ENCODE assay signal across 1 cellular context in the genomic region with DNA sequence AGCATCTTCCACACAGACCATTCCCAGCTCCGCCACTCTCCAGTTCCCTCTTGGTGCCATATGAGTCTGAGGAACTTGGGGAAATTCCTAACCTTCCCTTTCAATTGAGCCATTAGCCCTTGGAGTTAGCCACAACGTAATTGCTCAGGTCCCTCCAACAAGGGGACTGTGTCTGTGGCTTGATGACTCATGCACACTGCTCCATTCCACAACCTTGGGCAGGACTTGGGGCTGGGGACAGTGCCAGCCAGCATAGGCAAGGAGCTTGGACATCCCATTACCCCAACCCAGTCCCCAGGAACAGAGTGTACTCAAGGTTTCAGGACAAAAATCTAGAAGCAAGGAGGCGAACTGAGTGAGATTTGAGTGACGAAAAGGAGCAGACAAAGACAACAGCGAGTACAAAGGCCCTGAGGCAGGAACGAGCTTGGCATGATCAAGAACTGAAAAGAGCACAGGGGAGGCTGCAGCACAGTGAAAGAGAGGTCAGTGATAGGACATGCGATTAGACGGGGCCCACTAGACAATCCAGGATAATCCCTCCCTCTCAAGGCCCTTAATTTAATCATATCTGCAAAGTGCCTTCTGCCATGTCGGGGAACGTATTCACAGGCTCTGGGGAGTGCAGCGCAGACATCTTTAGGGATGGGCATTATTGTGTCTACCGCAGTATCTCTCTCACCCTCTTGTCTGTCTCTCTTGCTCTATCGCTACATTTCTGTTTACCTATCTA.
TF ChIP-seq lines count a peak whose summit lies in the region.

No MANE protein-coding gene starts in this region.

TF ChIP-seq in K562, 482 proteins besides CTCF, POLR2A, EP300 and RAD21 (continued from another document):
- TF ChIP-seq, protein P1, sequence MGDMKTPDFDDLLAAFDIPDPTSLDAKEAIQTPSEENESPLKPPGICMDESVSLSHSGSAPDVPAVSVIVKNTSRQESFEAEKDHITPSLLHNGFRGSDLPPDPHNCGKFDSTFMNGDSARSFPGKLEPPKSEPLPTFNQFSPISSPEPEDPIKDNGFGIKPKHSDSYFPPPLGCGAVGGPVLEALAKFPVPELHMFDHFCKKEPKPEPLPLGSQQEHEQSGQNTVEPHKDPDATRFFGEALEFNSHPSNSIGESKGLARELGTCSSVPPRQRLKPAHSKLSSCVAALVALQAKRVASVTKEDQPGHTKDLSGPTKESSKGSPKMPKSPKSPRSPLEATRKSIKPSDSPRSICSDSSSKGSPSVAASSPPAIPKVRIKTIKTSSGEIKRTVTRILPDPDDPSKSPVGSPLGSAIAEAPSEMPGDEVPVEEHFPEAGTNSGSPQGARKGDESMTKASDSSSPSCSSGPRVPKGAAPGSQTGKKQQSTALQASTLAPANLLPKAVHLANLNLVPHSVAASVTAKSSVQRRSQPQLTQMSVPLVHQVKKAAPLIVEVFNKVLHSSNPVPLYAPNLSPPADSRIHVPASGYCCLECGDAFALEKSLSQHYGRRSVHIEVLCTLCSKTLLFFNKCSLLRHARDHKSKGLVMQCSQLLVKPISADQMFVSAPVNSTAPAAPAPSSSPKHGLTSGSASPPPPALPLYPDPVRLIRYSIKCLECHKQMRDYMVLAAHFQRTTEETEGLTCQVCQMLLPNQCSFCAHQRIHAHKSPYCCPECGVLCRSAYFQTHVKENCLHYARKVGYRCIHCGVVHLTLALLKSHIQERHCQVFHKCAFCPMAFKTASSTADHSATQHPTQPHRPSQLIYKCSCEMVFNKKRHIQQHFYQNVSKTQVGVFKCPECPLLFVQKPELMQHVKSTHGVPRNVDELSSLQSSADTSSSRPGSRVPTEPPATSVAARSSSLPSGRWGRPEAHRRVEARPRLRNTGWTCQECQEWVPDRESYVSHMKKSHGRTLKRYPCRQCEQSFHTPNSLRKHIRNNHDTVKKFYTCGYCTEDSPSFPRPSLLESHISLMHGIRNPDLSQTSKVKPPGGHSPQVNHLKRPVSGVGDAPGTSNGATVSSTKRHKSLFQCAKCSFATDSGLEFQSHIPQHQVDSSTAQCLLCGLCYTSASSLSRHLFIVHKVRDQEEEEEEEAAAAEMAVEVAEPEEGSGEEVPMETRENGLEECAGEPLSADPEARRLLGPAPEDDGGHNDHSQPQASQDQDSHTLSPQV (IDR thresholded peaks at IDR 0.05) = no peak
- TF ChIP-seq, protein P2, sequence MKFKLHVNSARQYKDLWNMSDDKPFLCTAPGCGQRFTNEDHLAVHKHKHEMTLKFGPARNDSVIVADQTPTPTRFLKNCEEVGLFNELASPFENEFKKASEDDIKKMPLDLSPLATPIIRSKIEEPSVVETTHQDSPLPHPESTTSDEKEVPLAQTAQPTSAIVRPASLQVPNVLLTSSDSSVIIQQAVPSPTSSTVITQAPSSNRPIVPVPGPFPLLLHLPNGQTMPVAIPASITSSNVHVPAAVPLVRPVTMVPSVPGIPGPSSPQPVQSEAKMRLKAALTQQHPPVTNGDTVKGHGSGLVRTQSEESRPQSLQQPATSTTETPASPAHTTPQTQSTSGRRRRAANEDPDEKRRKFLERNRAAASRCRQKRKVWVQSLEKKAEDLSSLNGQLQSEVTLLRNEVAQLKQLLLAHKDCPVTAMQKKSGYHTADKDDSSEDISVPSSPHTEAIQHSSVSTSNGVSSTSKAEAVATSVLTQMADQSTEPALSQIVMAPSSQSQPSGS (CRISPR knock-in tag; IDR thresholded peaks at IDR 0.05) = no peak
- TF ChIP-seq, protein P3, sequence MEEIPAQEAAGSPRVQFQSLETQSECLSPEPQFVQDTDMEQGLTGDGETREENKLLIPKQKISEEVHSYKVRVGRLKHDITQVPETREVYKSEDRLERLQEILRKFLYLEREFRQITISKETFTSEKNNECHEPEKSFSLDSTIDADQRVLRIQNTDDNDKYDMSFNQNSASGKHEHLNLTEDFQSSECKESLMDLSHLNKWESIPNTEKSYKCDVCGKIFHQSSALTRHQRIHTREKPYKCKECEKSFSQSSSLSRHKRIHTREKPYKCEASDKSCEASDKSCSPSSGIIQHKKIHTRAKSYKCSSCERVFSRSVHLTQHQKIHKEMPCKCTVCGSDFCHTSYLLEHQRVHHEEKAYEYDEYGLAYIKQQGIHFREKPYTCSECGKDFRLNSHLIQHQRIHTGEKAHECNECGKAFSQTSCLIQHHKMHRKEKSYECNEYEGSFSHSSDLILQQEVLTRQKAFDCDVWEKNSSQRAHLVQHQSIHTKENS (CRISPR knock-in tag; IDR thresholded peaks at IDR 0.05) = no peak
- peak; percentile 70; the same call in 1 of the 2 replicates for TF ChIP-seq JUN (IDR thresholded peaks at IDR 0.05; ENCODE audit: borderline replicate concordance, low read depth, low read length)
- TF ChIP-seq JUN (CRISPR knock-in tag; IDR thresholded peaks at IDR 0.05; ENCODE audit: borderline replicate concordance) = no peak
- 0 out of 2 replicates have a peak, but pooled peaks have one; percentile 26 for TF ChIP-seq EHMT2 (IDR thresholded peaks at IDR 0.05)
- no peak for TF ChIP-seq NR3C1 (CRISPR knock-in tag; IDR thresholded peaks at IDR 0.05)
- no peak for TF ChIP-seq ESRRB (CRISPR knock-in tag; IDR thresholded peaks at IDR 0.05; ENCODE audit: borderline replicate concordance)
- 0 out of 2 replicates have a peak, but pooled peaks have one; percentile 19 for TF ChIP-seq DPF2 (IDR thresholded peaks at IDR 0.05)
- TF ChIP-seq, protein P4, sequence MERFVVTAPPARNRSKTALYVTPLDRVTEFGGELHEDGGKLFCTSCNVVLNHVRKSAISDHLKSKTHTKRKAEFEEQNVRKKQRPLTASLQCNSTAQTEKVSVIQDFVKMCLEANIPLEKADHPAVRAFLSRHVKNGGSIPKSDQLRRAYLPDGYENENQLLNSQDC (CRISPR knock-in tag; IDR thresholded peaks at IDR 0.05) = no peak
- no peak for TF ChIP-seq CHCHD3 (CRISPR knock-in tag; IDR thresholded peaks at IDR 0.05)
- TF ChIP-seq, protein P5, sequence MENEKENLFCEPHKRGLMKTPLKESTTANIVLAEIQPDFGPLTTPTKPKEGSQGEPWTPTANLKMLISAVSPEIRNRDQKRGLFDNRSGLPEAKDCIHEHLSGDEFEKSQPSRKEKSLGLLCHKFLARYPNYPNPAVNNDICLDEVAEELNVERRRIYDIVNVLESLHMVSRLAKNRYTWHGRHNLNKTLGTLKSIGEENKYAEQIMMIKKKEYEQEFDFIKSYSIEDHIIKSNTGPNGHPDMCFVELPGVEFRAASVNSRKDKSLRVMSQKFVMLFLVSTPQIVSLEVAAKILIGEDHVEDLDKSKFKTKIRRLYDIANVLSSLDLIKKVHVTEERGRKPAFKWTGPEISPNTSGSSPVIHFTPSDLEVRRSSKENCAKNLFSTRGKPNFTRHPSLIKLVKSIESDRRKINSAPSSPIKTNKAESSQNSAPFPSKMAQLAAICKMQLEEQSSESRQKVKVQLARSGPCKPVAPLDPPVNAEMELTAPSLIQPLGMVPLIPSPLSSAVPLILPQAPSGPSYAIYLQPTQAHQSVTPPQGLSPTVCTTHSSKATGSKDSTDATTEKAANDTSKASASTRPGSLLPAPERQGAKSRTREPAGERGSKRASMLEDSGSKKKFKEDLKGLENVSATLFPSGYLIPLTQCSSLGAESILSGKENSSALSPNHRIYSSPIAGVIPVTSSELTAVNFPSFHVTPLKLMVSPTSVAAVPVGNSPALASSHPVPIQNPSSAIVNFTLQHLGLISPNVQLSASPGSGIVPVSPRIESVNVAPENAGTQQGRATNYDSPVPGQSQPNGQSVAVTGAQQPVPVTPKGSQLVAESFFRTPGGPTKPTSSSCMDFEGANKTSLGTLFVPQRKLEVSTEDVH (IDR thresholded peaks at IDR 0.05; ENCODE audit: low read depth, partially characterized antibody) = no peak
- peak; percentile 29; the same call in 1 of the 2 replicates for TF ChIP-seq CREM (IDR thresholded peaks at IDR 0.05; ENCODE audit: low read depth)
- no peak for TF ChIP-seq STAT5B (CRISPR knock-in tag; IDR thresholded peaks at IDR 0.05)
